11 cellular contexts compared by ENCODE assay signal in genomic region chr1:1758692-1759455, GRCh38. TPM values are rescaled to one million over a fixed set of nuclear protein-coding genes. Genes with fewer than 3 reads are reported as not detected.
DNase-seq lines count a peak whose midpoint lies in the region; ATAC-seq and TF ChIP-seq lines count a peak whose summit lies in the region.
"Had no signal": no experiment of that assay in that cellular context is flagged by ENCODE, and none has a peak within 500 bp of the region (broad histone marks: within the 10 kb centered on the region; RNA-seq: fewer than 3 reads in every experiment).

No MANE protein-coding gene starts in this region.

- no peak overlapping the region for H3K27ac Mint-ChIP-seq in chondrocyte (ENCODE audit: unreplicated experiment)
- H3K27ac Mint-ChIP-seq in naive thymus-derived CD8-positive, alpha-beta T cell, result peak overlapping the region in 2 of 10 donors; percentile 3 to 7
- H3K27ac Mint-ChIP-seq: activated naive CD8-positive, alpha-beta T cell treated with anti-CD3 and anti-CD28 coated beads, Interleukin-2, amount 10 ng/mL, durations not matched to agents 7 days and 5 days had no signal

- H3K9me3 Mint-ChIP-seq in chondrocyte (ENCODE audit: low read depth), result no peaks in the 10 kb centered on the region
- no peaks in the 10 kb centered on the region for H3K9me3 Mint-ChIP-seq in naive thymus-derived CD8-positive, alpha-beta T cell
- H3K9me3 Mint-ChIP-seq: activated naive CD8-positive, alpha-beta T cell treated with anti-CD3 and anti-CD28 coated beads, Interleukin-2, amount 10 ng/mL, durations not matched to agents 7 days and 5 days had no signal

- no peaks in the 10 kb centered on the region for H3K27me3 ChIP-seq in right lobe of liver
- no peaks in the 10 kb centered on the region for H3K27me3 ChIP-seq in upper lobe of left lung
- H3K27me3 ChIP-seq: uterus had no signal

- no peaks in the 10 kb centered on the region for H3K4me1 Mint-ChIP-seq in chondrocyte (ENCODE audit: low read depth)
- H3K4me1 Mint-ChIP-seq in naive thymus-derived CD8-positive, alpha-beta T cell, result peaks cover 0 to 9% (median 2%) of the 10 kb centered on the region in 4 donors
- H3K4me1 Mint-ChIP-seq: activated naive CD8-positive, alpha-beta T cell treated with anti-CD3 and anti-CD28 coated beads, Interleukin-2, amount 10 ng/mL, durations not matched to agents 7 days and 5 days had no signal

- H3K36me3 Mint-ChIP-seq in chondrocyte (ENCODE audit: low read depth), result peaks cover 15% of the 10 kb centered on the region
- H3K36me3 Mint-ChIP-seq in naive thymus-derived CD8-positive, alpha-beta T cell, result peaks cover 0 to 50% (median 1%) of the 10 kb centered on the region in 3 donors

- intact Hi-C loops in right lobe of liver (cut with DNase I), result loop anchor here (5.0 to 10.0 kb wide), 2 partner anchors 146 to 148 kb away; no protein-coding TSS in a partner anchor

- H3K27ac ChIP-seq in right lobe of liver, result peak overlapping the region; percentile 71 to 95 (median 92)
- peak overlapping the region; percentile 67 to 88 (median 75) for H3K27ac ChIP-seq in upper lobe of left lung
- H3K27ac ChIP-seq: uterus had no signal

- no peak for TF ChIP-seq EP300 in upper lobe of left lung (IDR thresholded peaks at IDR 0.05)

- H3K36me3 ChIP-seq in right lobe of liver (peaks cover 0 to 59% (median 17%) of the 10 kb centered on the region in 4 donors), upper lobe of left lung (peaks cover 31 to 97% (median 77%) of the 10 kb centered on the region in 4 donors)
- H3K36me3 ChIP-seq: uterus had no signal

- H3K4me1 ChIP-seq in right lobe of liver (peaks cover 0 to 54% (median 19%) of the 10 kb centered on the region in 4 donors), upper lobe of left lung (peaks cover 13 to 33% (median 24%) of the 10 kb centered on the region in 4 donors)
- H3K4me1 ChIP-seq: uterus had no signal

- TF ChIP-seq POLR2A in right lobe of liver (IDR thresholded peaks at IDR 0.05) (peak; percentile 66), upper lobe of left lung (IDR thresholded peaks at IDR 0.05) (peak in 1 of 4 donors; percentile 54)

- TF ChIP-seq CTCF in chondrocyte (IDR thresholded peaks at IDR 0.05), result no peak
- no peak for TF ChIP-seq CTCF in right lobe of liver (IDR thresholded peaks at IDR 0.05)
- TF ChIP-seq CTCF in upper lobe of left lung (IDR thresholded peaks at IDR 0.05), result no peak

- peak; percentile 75 to 85 (median 78) for ATAC-seq in right lobe of liver
- peak; percentile 72 to 94 for ATAC-seq in upper lobe of left lung (ENCODE audit: low FRiP score in 2 of 2)
- ATAC-seq in naive thymus-derived CD8-positive, alpha-beta T cell, result no peak
- no peak for ATAC-seq in HG02571 (IDR thresholded peaks at IDR 0.05; ENCODE audit: unreplicated experiment)

- POLR2A ChIA-PET in naive thymus-derived CD8-positive, alpha-beta T cell (lab: Charles Lee), result no interaction called here

- 20% methylated on average over 2 of the region's 34 CpGs for WGBS in right lobe of liver (ENCODE audit: insufficient coverage, low coverage, low lambda C conversion rate, missing lambda C conversion rate)
- WGBS in upper lobe of left lung, 2 donors, result 58 to 94% methylated on average over 7 to 18 of the region's 34 CpGs

- DNase-seq in NCI-H2029 (lab: John Stamatoyannopoulos, UW) (peak; percentile 64), NCI-H2029 treated with DMSO at 0.1 percent for 48 hours (lab: John Stamatoyannopoulos, UW) (no peak), chondrocyte (ENCODE audit: low spot score) (peak; percentile 84), right lobe of liver (peak; percentile 95 to 99 (median 98)), upper lobe of left lung (peak; percentile 94 to 95), NCI-H345 (lab: John Stamatoyannopoulos, UW) (no peak)
- DNase-seq in naive thymus-derived CD8-positive, alpha-beta T cell, result no peak
- DNase-seq: activated naive CD8-positive, alpha-beta T cell treated with anti-CD3 and anti-CD28 coated beads, Interleukin-2, amount 10 ng/mL, durations not matched to agents 7 days and 5 days; NCI-H187 treated with DMSO at 0.1 percent for 48 hours had no signal

- H3K9me3 ChIP-seq in right lobe of liver (no peaks in the 10 kb centered on the region), upper lobe of left lung (no peaks in the 10 kb centered on the region)
- H3K9me3 ChIP-seq: uterus had no signal

- peak overlapping the region in 2 of 3 donors; percentile 47 to 56 for H3K4me3 ChIP-seq in right lobe of liver
- no peak overlapping the region for H3K4me3 ChIP-seq in upper lobe of left lung
- H3K4me3 ChIP-seq: uterus had no signal

- no peak overlapping the region for H3K4me3 Mint-ChIP-seq in chondrocyte (ENCODE audit: unreplicated experiment)
- H3K4me3 Mint-ChIP-seq in naive thymus-derived CD8-positive, alpha-beta T cell, result no peak overlapping the region
- H3K4me3 Mint-ChIP-seq: activated naive CD8-positive, alpha-beta T cell treated with anti-CD3 and anti-CD28 coated beads, Interleukin-2, amount 10 ng/mL, durations not matched to agents 7 days and 5 days had no signal

- no peaks in the 10 kb centered on the region for H3K27me3 Mint-ChIP-seq in chondrocyte (ENCODE audit: low read depth)
- H3K27me3 Mint-ChIP-seq in naive thymus-derived CD8-positive, alpha-beta T cell, result no peaks in the 10 kb centered on the region
- H3K27me3 Mint-ChIP-seq: activated naive CD8-positive, alpha-beta T cell treated with anti-CD3 and anti-CD28 coated beads, Interleukin-2, amount 10 ng/mL, durations not matched to agents 7 days and 5 days had no signal

RNA-seq across cellular contexts. Expression of gene NADK, which starts 19.4 kb away (rescaled TPM):
- total RNA-seq in chondrocyte, result 66.4 to 75.8 TPM (median 68.1 TPM) in 3 replicates
- 100 to 1,000 TPM in 3 of 6 experiments, 10 to 100 TPM in 3; 80.3 to 143 (median 100) TPM for total RNA-seq in right lobe of liver
- total RNA-seq in upper lobe of left lung, result 100 to 1,000 TPM in 4 of 6 donors, 10 to 100 TPM in 2; 85.0 to 279 (median 124) TPM
- 10 to 100 TPM; 47.3 to 53.9 TPM for total RNA-seq in naive thymus-derived CD8-positive, alpha-beta T cell
- polyA plus RNA-seq in naive thymus-derived CD8-positive, alpha-beta T cell, result 10 to 100 TPM; 18.3 to 25.4 (median 19.7) TPM

RNA-seq across cellular contexts. Expression of gene CDK11A, which starts 34.7 kb away (rescaled TPM):
- total RNA-seq in chondrocyte (23.8 to 37.8 TPM (median 26.0 TPM) in 3 replicates), right lobe of liver (10 to 100 TPM in 4 of 6 experiments, 1 to 10 TPM in 2; 8.4 to 25.2 (median 11.0) TPM), upper lobe of left lung (100 to 1,000 TPM in 2 of 6 donors, 10 to 100 TPM in 4; 23.9 to 417 (median 54.5) TPM)
- total RNA-seq in naive thymus-derived CD8-positive, alpha-beta T cell, result 100 to 1,000 TPM; 162 to 173 TPM
- 10 to 100 TPM; 14.2 to 28.6 (median 14.4) TPM for polyA plus RNA-seq in naive thymus-derived CD8-positive, alpha-beta T cell

Comparison
In these comparisons a context has a peak if more than half of its experiments do, and no peak if none do; other contexts are left out.
1. DNase-seq: peak in NCI-H2029 (single experiment), chondrocyte (single experiment), right lobe of liver (3 of 3) and upper lobe of left lung (2 of 2); none in NCI-H2029 treated with DMSO at 0.1 percent for 48 hours (single experiment), naive thymus-derived CD8-positive, alpha-beta T cell (0 of 10) and NCI-H345 (single experiment).
2. ATAC-seq: peak in right lobe of liver (4 of 4) and upper lobe of left lung (2 of 2); none in naive thymus-derived CD8-positive, alpha-beta T cell (0 of 2) and HG02571 (single experiment).
3. H3K4me3 ChIP-seq: peak in right lobe of liver (2 of 3); none in upper lobe of left lung (0 of 4).